ENCODE assay signal across 13 cellular contexts in genomic region chr15:64865126-64865997, GRCh38. TPM values are rescaled to one million over a fixed set of nuclear protein-coding genes. Genes with fewer than 3 reads are reported as not detected.
DNase-seq lines count a peak whose midpoint lies in the region; ATAC-seq and TF ChIP-seq lines count a peak whose summit lies in the region.
"Had no signal": no experiment of that assay in that cellular context is flagged by ENCODE, and none has a peak within 500 bp of the region (broad histone marks: within the 10 kb centered on the region; RNA-seq: fewer than 3 reads in every experiment).

No MANE protein-coding gene starts in this region.

- no peak overlapping the region for H3K27ac Mint-ChIP-seq in CD4-positive, alpha-beta T cell

- in situ Hi-C loops in GM23248 (cut with MboI) (no loop called here), gastrocnemius medialis (cut with MboI; ENCODE audit: low sequenced_read_pairs in 4 of 4) (no loop called here)

- H3K36me3 Mint-ChIP-seq in CD4-positive, alpha-beta T cell (ENCODE audit: low read depth), result peaks cover 58% of the 10 kb centered on the region

- no peak overlapping the region for H3K4me3 Mint-ChIP-seq in CD4-positive, alpha-beta T cell
- H3K4me3 Mint-ChIP-seq: activated T-helper 1 cell treated with anti-CD3 and anti-CD28 coated beads, Interleukin-12 subunit alpha, Interleukin-12 subunit beta, Interleukin-2, Interleukin-4 antibody, amounts not matched to agents 30 ng/mL and 10 ng/mL and 1 ng/mL, durations not matched to agents 14 hours and 24 hours and 36 hours had no signal

- H3K9me2 ChIP-seq in GM23248 (ENCODE audit: insufficient read depth), result no peaks in the 10 kb centered on the region

- H3K4me3 ChIP-seq in AG04450 (ENCODE audit: low read depth, low read length) (no peak overlapping the region), GM23248 (no peak overlapping the region), adipocyte (ENCODE audit: low read length) (no peak overlapping the region), mucosa of stomach (ENCODE audit: low read length) (no peak overlapping the region), gastrocnemius medialis (no peak overlapping the region), testis (no peak overlapping the region)
- H3K4me3 ChIP-seq: left lung, psoas muscle had no signal

- H3K27me3 ChIP-seq in AG04450 (ENCODE audit: control insufficient read depth, insufficient read depth, low read length) (no peaks in the 10 kb centered on the region), GM23248 (replicated peaks; ENCODE audit: insufficient read depth) (no peaks in the 10 kb centered on the region), adipocyte (replicated peaks; ENCODE audit: control insufficient read depth, insufficient read depth, low read length) (no peaks in the 10 kb centered on the region), mucosa of stomach (ENCODE audit: control insufficient read depth, insufficient read depth, low read length) (no peaks in the 10 kb centered on the region), gastrocnemius medialis (no peaks in the 10 kb centered on the region), testis (no peaks in the 10 kb centered on the region)
- no peaks in the 10 kb centered on the region for H3K27me3 ChIP-seq in CD4-positive, alpha-beta T cell (ENCODE audit: control insufficient read depth, insufficient read depth, low read length)
- H3K27me3 ChIP-seq: left lung had no signal

- H3K4me2 ChIP-seq in GM23248 (ENCODE audit: unreplicated experiment), result no peak overlapping the region

- H2AFZ ChIP-seq in GM23248, result no peak overlapping the region

- H3K9me3 ChIP-seq in AG04450 (ENCODE audit: control insufficient read depth, insufficient read depth, low read length) (no peaks in the 10 kb centered on the region; the same call in 1 of the 2 replicates), GM23248 (ENCODE audit: low read depth) (no peaks in the 10 kb centered on the region), adipocyte (ENCODE audit: control insufficient read depth, low read length) (no peaks in the 10 kb centered on the region), mucosa of stomach (ENCODE audit: control insufficient read depth, low read length) (no peaks in the 10 kb centered on the region), gastrocnemius medialis (no peaks in the 10 kb centered on the region), testis (no peaks in the 10 kb centered on the region)
- H3K9me3 ChIP-seq in CD4-positive, alpha-beta T cell (ENCODE audit: control insufficient read depth, low read length), result no peaks in the 10 kb centered on the region
- H3K9me3 ChIP-seq: left lung, psoas muscle had no signal

- H3K4me1 ChIP-seq in GM23248 (ENCODE audit: insufficient read depth), result peaks cover 13% of the 10 kb centered on the region
- peaks cover 14% of the 10 kb centered on the region for H3K4me1 ChIP-seq in adipocyte (ENCODE audit: control insufficient read depth, insufficient read depth, low read length)
- H3K4me1 ChIP-seq in mucosa of stomach (ENCODE audit: control insufficient read depth, insufficient read depth, low read length), result no peaks in the 10 kb centered on the region
- H3K4me1 ChIP-seq in gastrocnemius medialis, result no peaks in the 10 kb centered on the region
- H3K4me1 ChIP-seq in testis, result peaks cover 14% of the 10 kb centered on the region
- H3K4me1 ChIP-seq: psoas muscle had no signal

- no peak for ATAC-seq in CD4-positive, alpha-beta T cell (ENCODE audit: poor library complexity)
- no peak for ATAC-seq in gastrocnemius medialis

- peak overlapping the region; percentile 91 for H3K27ac ChIP-seq in AG04450 (ENCODE audit: low read depth, low read length)
- H3K27ac ChIP-seq in GM23248, result peak overlapping the region; percentile 46
- no peak overlapping the region for H3K27ac ChIP-seq in CD4-positive, alpha-beta T cell (ENCODE audit: low read depth, low read length)
- no peak overlapping the region for H3K27ac ChIP-seq in gastrocnemius medialis
- peak overlapping the region in 1 of 2 donors; percentile 8 for H3K27ac ChIP-seq in testis
- H3K27ac ChIP-seq: psoas muscle had no signal

- TF ChIP-seq CTCF in AG04450 (IDR thresholded peaks at IDR 0.05; ENCODE audit: low read depth, low read length) (no peak), gastrocnemius medialis (IDR thresholded peaks at IDR 0.05 in 4 of 5, conservative IDR thresholded peaks at IDR 0.05 in 1 of 5) (no peak), testis (IDR thresholded peaks at IDR 0.05) (no peak)
- TF ChIP-seq CTCF in CD4-positive, alpha-beta T cell (IDR thresholded peaks at IDR 0.05), result no peak

- WGBS in GM23248 (ENCODE audit: low coverage in 1 of 2, low lambda C conversion rate in 2 of 2, missing lambda C conversion rate in 2 of 2), 2 experiments, result 91 to 92% methylated on average over 11 to 12 of the region's 12 CpGs
- 67 to 82% methylated on average over 6 to 12 of the region's 12 CpGs for WGBS in testis, 2 donors

- no peak overlapping the region for H3K9ac ChIP-seq in GM23248
- peak overlapping the region; percentile 17 for H3K9ac ChIP-seq in adipocyte (ENCODE audit: low read length)
- peak overlapping the region; percentile 3 for H3K9ac ChIP-seq in mucosa of stomach (ENCODE audit: low read length)

- POLR2A ChIA-PET in AG04450 (lab: Yijun Ruan, JAX), result interaction anchor here (1.2 to 1.8 kb wide), 4 partner anchors 9 to 24 kb away, joined by 3 to 18 read pairs (median 12); partner anchors contain the start of gene PLEKHO2
- POLR2A ChIA-PET in CD4-positive, alpha-beta T cell (lab: Charles Lee), result interaction anchor here (1.4 to 1.6 kb wide), 2 partner anchors 29 to 30 kb away, joined by 5 to 8 read pairs; no protein-coding TSS in a partner anchor

- intact Hi-C loops in CD4-positive, alpha-beta T cell (cut with DNase I, micrococcal nuclease), result no loop called here
- intact Hi-C loops in gastrocnemius medialis (cut with DNase I; ENCODE audit: low total_unique reads), result no loop called here
- intact Hi-C loops in testis (cut with DNase I; ENCODE audit: low total_unique reads), result no loop called here

- no peaks in the 10 kb centered on the region; the same call in 1 of the 2 replicates for H3K36me3 ChIP-seq in GM23248 (ENCODE audit: low read depth)
- peaks cover 78% of the 10 kb centered on the region for H3K36me3 ChIP-seq in adipocyte (ENCODE audit: control insufficient read depth, insufficient read depth, low read length, severe bottlenecking)
- no peaks in the 10 kb centered on the region for H3K36me3 ChIP-seq in mucosa of stomach (ENCODE audit: control insufficient read depth, insufficient read depth, low read length)
- peaks cover 0 to 4% of the 10 kb centered on the region in 2 donors for H3K36me3 ChIP-seq in gastrocnemius medialis
- H3K36me3 ChIP-seq in testis (ENCODE audit: low read depth, missing control alignments), result no peaks in the 10 kb centered on the region

- no peaks in the 10 kb centered on the region for H3K9me3 Mint-ChIP-seq in CD4-positive, alpha-beta T cell
- H3K9me3 Mint-ChIP-seq: activated T-helper 1 cell treated with anti-CD3 and anti-CD28 coated beads, Interleukin-12 subunit alpha, Interleukin-12 subunit beta, Interleukin-2, Interleukin-4 antibody, amounts not matched to agents 30 ng/mL and 10 ng/mL and 1 ng/mL, durations not matched to agents 14 hours and 24 hours and 36 hours had no signal

- CTCF ChIA-PET in AG04450 (lab: Charles Lee), result interaction anchor here (1.0 to 1.2 kb wide), 2 partner anchors 9 to 40 kb away, joined by 3 read pairs; no protein-coding TSS in a partner anchor
- CTCF ChIA-PET in CD4-positive, alpha-beta T cell (lab: Charles Lee), result interaction anchor here (0.6 to 1.3 kb wide), 2 partner anchors 30 to 770 kb away, joined by 3 to 5 read pairs; no protein-coding TSS in a partner anchor

- H3K4me1 Mint-ChIP-seq in CD4-positive, alpha-beta T cell (ENCODE audit: low read depth), result peaks cover 5% of the 10 kb centered on the region

- H3F3A ChIP-seq in GM23248 (ENCODE audit: insufficient read depth), result 0 out of 2 replicates have a peak, but pooled peaks cover 7% of the 10 kb centered on the region

- no peaks in the 10 kb centered on the region for H3K27me3 Mint-ChIP-seq in CD4-positive, alpha-beta T cell

- H3K79me2 ChIP-seq in GM23248 (ENCODE audit: insufficient read depth), result peaks cover 21% of the 10 kb centered on the region

- TF ChIP-seq POLR2A in gastrocnemius medialis (IDR thresholded peaks at IDR 0.05), result no peak
- TF ChIP-seq POLR2A in testis (IDR thresholded peaks at IDR 0.05), result no peak

- H4K20me1 ChIP-seq in GM23248 (ENCODE audit: insufficient read depth), result no peaks in the 10 kb centered on the region

- DNase-seq in AG04450 (ENCODE audit: low read depth, low spot score), result no peak
- no peak for DNase-seq in GM23248
- DNase-seq in adipocyte (ENCODE audit: low read depth), result no peak
- DNase-seq in CD4-positive, alpha-beta T cell, result no peak
- DNase-seq in NCI-H1105 (lab: John Stamatoyannopoulos, UW), result no peak
- no peak for DNase-seq in gastrocnemius medialis
- DNase-seq in testis, result no peak
- DNase-seq: central memory CD4-positive, alpha-beta T cell; left lung; NCI-H187 treated with DMSO at 0.1 percent for 48 hours; psoas muscle had no signal

RNA-seq across cellular contexts. Expression of gene PLEKHO2, which starts 23.6 kb away (rescaled TPM):
- 29.5 and 30.3 TPM in 2 replicates for polyA plus RNA-seq in AG04450 (2011; rRNA removed)
- polyA minus RNA-seq in AG04450 (2011; rRNA and poly(A)+ RNA removed), result 37.3 and 44.9 TPM in 2 replicates
- 27.2 and 35.3 TPM in 2 replicates for total RNA-seq in GM23248 (2014; rRNA removed; shearing (Covaris generic))
- 30.7 and 32.3 TPM in 2 replicates for polyA plus RNA-seq in GM23248 (2016; fragmentation: Nextera tagmentation; extraction: Ambion mirVana)
- 1 to 10 TPM; 5.6 to 5.9 TPM for total RNA-seq in CD4-positive, alpha-beta T cell
- total RNA-seq in gastrocnemius medialis, result 1 to 10 TPM; 2.0 to 5.4 (median 3.3) TPM
- total RNA-seq in testis, result 10 to 100 TPM; 17.2 to 28.9 TPM
- polyA plus RNA-seq in testis (ENCODE audit: insufficient read depth, low read depth, low replicate concordance), result 19.3 TPM

RNA-seq across cellular contexts. Expression of gene PIF1, which starts 39.9 kb away (rescaled TPM):
- polyA plus RNA-seq in AG04450 (2011; rRNA removed) (5.6 and 6.2 TPM in 2 replicates), GM23248 (2016; fragmentation: Nextera tagmentation; extraction: Ambion mirVana) (7.0 and 8.1 TPM in 2 replicates), testis (ENCODE audit: insufficient read depth, low read depth, low replicate concordance) (3.4 TPM)
- 6.3 and 6.5 TPM in 2 replicates for polyA minus RNA-seq in AG04450 (2011; rRNA and poly(A)+ RNA removed)
- 9.7 and 11.3 TPM in 2 replicates for total RNA-seq in GM23248 (2014; rRNA removed; shearing (Covaris generic))
- total RNA-seq in CD4-positive, alpha-beta T cell, result under 1 TPM; 0.22 to 0.27 TPM
- total RNA-seq in gastrocnemius medialis (under 1 TPM in 2 of 4 donors, not detected in 2; 0.17 to 0.26 TPM), testis (10 to 100 TPM in 1 of 2 donors, 1 to 10 TPM in 1; 6.9 to 19.1 TPM)

RNA-seq across cellular contexts. Expression of gene ANKDD1A, which starts 46.3 kb away (rescaled TPM):
- 4.0 and 5.4 TPM in 2 replicates for polyA plus RNA-seq in AG04450 (2011; rRNA removed)
- polyA minus RNA-seq in AG04450 (2011; rRNA and poly(A)+ RNA removed), result 4.3 and 7.9 TPM in 2 replicates
- total RNA-seq in GM23248 (2014; rRNA removed; shearing (Covaris generic)), result 3.1 and 3.3 TPM in 2 replicates
- 2.7 and 3.5 TPM in 2 replicates for polyA plus RNA-seq in GM23248 (2016; fragmentation: Nextera tagmentation; extraction: Ambion mirVana)
- total RNA-seq in CD4-positive, alpha-beta T cell, result 1 to 10 TPM in 1 of 2 experiments, under 1 TPM in 1; 0.95 to 1.9 TPM
- total RNA-seq in gastrocnemius medialis, result under 1 TPM in 3 of 4 donors, not detected in 1; 0.11 to 0.39 (median 0.36) TPM
- total RNA-seq in testis, result 10 to 100 TPM; 31.8 to 34.9 TPM
- 11.1 TPM for polyA plus RNA-seq in testis (ENCODE audit: insufficient read depth, low read depth, low replicate concordance)

Comparison
In these comparisons a context has a peak if more than half of its experiments do, and no peak if none do; other contexts are left out.
1. H3K27ac ChIP-seq: peak in AG04450 (single experiment) and GM23248 (single experiment); none in CD4-positive, alpha-beta T cell (single experiment) and gastrocnemius medialis (0 of 4).